ENCODE assay signal across 9 cellular contexts in the genomic region with DNA sequence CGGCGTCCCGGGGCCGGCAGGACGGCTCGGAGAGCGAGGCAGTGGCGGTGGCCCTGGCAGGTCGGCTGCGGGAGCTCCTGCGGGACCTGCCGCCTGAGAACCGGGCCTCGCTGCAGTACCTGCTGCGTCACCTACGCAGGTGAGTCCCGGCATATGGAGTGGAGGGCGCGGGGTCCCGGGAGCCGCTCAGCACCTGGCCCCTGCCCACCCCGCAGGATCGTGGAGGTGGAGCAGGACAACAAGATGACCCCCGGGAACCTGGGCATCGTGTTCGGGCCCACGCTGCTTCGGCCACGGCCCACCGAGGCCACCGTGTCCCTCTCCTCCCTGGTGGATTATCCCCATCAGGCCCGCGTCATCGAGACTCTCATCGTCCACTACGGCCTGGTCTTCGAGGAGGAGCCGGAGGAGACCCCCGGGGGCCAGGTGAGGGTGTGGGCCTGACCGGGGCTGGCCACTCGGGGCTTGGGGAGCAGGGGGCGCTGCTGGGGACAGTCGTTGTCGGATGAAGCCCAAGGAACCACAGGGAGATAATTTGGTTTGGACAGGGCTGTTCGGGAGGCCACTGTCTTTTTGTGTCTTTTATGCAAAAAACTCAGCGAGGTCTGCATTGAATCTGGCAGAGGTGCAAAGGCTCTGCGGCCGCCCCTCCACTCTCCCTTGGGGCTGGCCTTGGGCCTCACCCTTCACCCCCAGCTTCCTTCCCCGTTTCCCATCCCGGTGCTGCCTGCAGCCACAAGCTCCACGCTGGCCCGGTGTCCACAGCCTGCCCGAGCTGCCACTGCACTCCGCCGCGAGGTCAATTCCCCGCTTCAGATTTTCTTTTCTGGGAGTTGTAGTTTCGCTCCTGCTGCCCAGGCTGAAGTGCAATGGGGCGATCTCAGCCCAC. TPM values are rescaled to one million over a fixed set of nuclear protein-coding genes. Genes with fewer than 3 reads are reported as not detected.
A peak's percentile ranks its signal among the peaks of the same experiment; 100 is the strongest.
DNase-seq lines count a peak whose midpoint lies in the region; ATAC-seq, FAIRE-seq and TF ChIP-seq lines count a peak whose summit lies in the region.
"Had no signal": no experiment of that assay in that cellular context is flagged by ENCODE, and none has a peak within 500 bp of the region (broad histone marks: within the 10 kb centered on the region; RNA-seq: fewer than 3 reads in every experiment).

No MANE protein-coding gene starts in this region.

- H3K36me3 Mint-ChIP-seq in CD8-positive, alpha-beta memory T cell: peaks cover 0 to 77% (median 0%) of the 10 kb centered on the region in 3 donors

- peak overlapping the region in 1 of 7 donors; percentile 32 for H3K4me3 Mint-ChIP-seq in CD8-positive, alpha-beta memory T cell

- H3K79me2 ChIP-seq in endothelial cell of umbilical vein (ENCODE audit: control insufficient read depth, insufficient read depth, low read length): no peaks in the 10 kb centered on the region

- no peak for ATAC-seq in stimulated activated naive CD8-positive, alpha-beta T cell treated with anti-CD3 and anti-CD28 coated beads, Interleukin-15, Interleukin-2, amounts not matched to agents 100 U/mL and 50 U/mL, for 24 hours

- no peaks in the 10 kb centered on the region for H3K27me3 ChIP-seq in CD8-positive, alpha-beta memory T cell (ENCODE audit: insufficient read depth, low read length, poor library complexity, severe bottlenecking)
- no peaks in the 10 kb centered on the region for H3K27me3 ChIP-seq in HUES64 (ENCODE audit: insufficient read depth, low read length)
- no peaks in the 10 kb centered on the region for H3K27me3 ChIP-seq in endothelial cell of umbilical vein (ENCODE audit: control insufficient read depth in 2 of 2, insufficient read depth in 2 of 2, low read length in 2 of 2)

- H3K9me3 Mint-ChIP-seq in CD8-positive, alpha-beta memory T cell: no peaks in the 10 kb centered on the region
- H3K9me3 Mint-ChIP-seq: brain had no signal

- 91% methylated on average over 59 of the region's 59 CpGs for WGBS in HUES64

- no peak overlapping the region for H2AFZ ChIP-seq in endothelial cell of umbilical vein (ENCODE audit: low read depth, low read length)

- dilution Hi-C loops in endothelial cell of umbilical vein (cut with MboI; ENCODE audit: extremely low pct_ligation_motif_present, low sequenced_read_pairs): no loop called here

- no peaks in the 10 kb centered on the region for H3K9me1 ChIP-seq in endothelial cell of umbilical vein (replicated peaks; ENCODE audit: control insufficient read depth, extremely low read depth, insufficient read depth, low read length)

- no peak overlapping the region for H3K4me3 ChIP-seq in CD8-positive, alpha-beta memory T cell (ENCODE audit: low read length)
- H3K4me3 ChIP-seq in HUES64 (ENCODE audit: low read length) (peak overlapping the region; percentile 55; the same call in 1 of the 2 replicates), endothelial cell of umbilical vein (replicated peaks in 1 of 3; ENCODE audit: insufficient read depth in 1 of 3, low read depth in 1 of 3, low read length in 3 of 3) (no peak overlapping the region)

- H3K27ac ChIP-seq in CD8-positive, alpha-beta memory T cell (ENCODE audit: low read depth, low read length): no peak overlapping the region
- H3K27ac ChIP-seq in HUES64 (ENCODE audit: low read depth, low read length) (no peak overlapping the region), endothelial cell of umbilical vein (ENCODE audit: insufficient read depth, low read depth, low read length) (no peak overlapping the region)

- peak; percentile 18 for TF ChIP-seq POLR2A in endothelial cell of umbilical vein (IDR thresholded peaks at IDR 0.05; ENCODE audit: low read depth, low read length)

- H3K4me1 ChIP-seq in CD8-positive, alpha-beta memory T cell (ENCODE audit: insufficient read depth, low read length): peaks cover 69% of the 10 kb centered on the region
- H3K4me1 ChIP-seq in HUES64 (ENCODE audit: insufficient read depth, low read length): no peaks in the 10 kb centered on the region
- H3K4me1 ChIP-seq in endothelial cell of umbilical vein (ENCODE audit: control insufficient read depth, extremely low read depth, insufficient read depth, low read length): no peaks in the 10 kb centered on the region

- no peaks in the 10 kb centered on the region for H3K9me3 ChIP-seq in CD8-positive, alpha-beta memory T cell (ENCODE audit: low read length)
- no peaks in the 10 kb centered on the region for H3K9me3 ChIP-seq in HUES64 (ENCODE audit: insufficient read depth, low read depth, low read length)
- no peaks in the 10 kb centered on the region for H3K9me3 ChIP-seq in endothelial cell of umbilical vein (replicated peaks; ENCODE audit: control insufficient read depth, insufficient read depth, low read length)

- H3K9ac ChIP-seq in HUES64 (ENCODE audit: low read depth, low read length) (no peak overlapping the region), endothelial cell of umbilical vein (replicated peaks; ENCODE audit: extremely low read depth, insufficient read depth, low read length) (no peak overlapping the region)

- intact Hi-C loops in endothelial cell of umbilical vein (cut with micrococcal nuclease): no loop called here
- intact Hi-C loops in posterior vena cava (cut with DNase I): loop anchor here in 1 of 2 donors (5.0 kb wide), 1 partner anchor 36 kb away; no protein-coding TSS in a partner anchor

- peaks cover 33 to 73% (median 39%) of the 10 kb centered on the region in 3 donors for H3K4me1 Mint-ChIP-seq in CD8-positive, alpha-beta memory T cell
- H3K4me1 Mint-ChIP-seq: brain had no signal

- H3K27me3 Mint-ChIP-seq in CD8-positive, alpha-beta memory T cell: peaks cover 0 to 5% of the 10 kb centered on the region in 2 donors
- H3K27me3 Mint-ChIP-seq: brain had no signal

- TF ChIP-seq CTCF in endothelial cell of umbilical vein (IDR thresholded peaks at IDR 0.05; ENCODE audit: extremely low read depth in 1 of 2, insufficient read depth in 1 of 2, low read depth in 1 of 2, low read length in 2 of 2): no peak

- no TSS peak for BruUV-seq in endothelial cell of umbilical vein (replicated peaks; lab: Mats Ljungman, UMichigan)

- CTCF ChIA-PET in CD8-positive, alpha-beta memory T cell (lab: Charles Lee): interaction anchor here (0.8 to 18.7 kb wide), 9 partner anchors 7 to 63 kb away, joined by 3 to 264 read pairs (median 5); partner anchors contain the start of gene ARHGAP45
- CTCF ChIA-PET in endothelial cell of umbilical vein (lab: Charles Lee): interaction anchor here (1.2 to 3.7 kb wide), 3 partner anchors 10 to 30 kb away, joined by 3 to 14 read pairs (median 7); no protein-coding TSS in a partner anchor

- peaks cover 61% of the 10 kb centered on the region for H3K36me3 ChIP-seq in CD8-positive, alpha-beta memory T cell (ENCODE audit: insufficient read depth, low read length)
- H3K36me3 ChIP-seq in HUES64 (ENCODE audit: insufficient read depth, low read length) (peaks cover 53% of the 10 kb centered on the region), endothelial cell of umbilical vein (ENCODE audit: control insufficient read depth in 2 of 2, extremely low read depth in 1 of 2, insufficient read depth in 2 of 2, low read length in 2 of 2) (peaks cover 3 to 5% of the 10 kb centered on the region in 2 experiments)

- POLR2A ChIA-PET in CD8-positive, alpha-beta memory T cell (lab: Charles Lee): interaction anchor here (0.6 to 18.2 kb wide), 6 partner anchors 7 to 169 kb away, joined by 3 to 737 read pairs (median 16); partner anchors contain the start of genes ARHGAP45 and CNN2
- POLR2A ChIA-PET in endothelial cell of umbilical vein (lab: Charles Lee): interaction anchor here (0.8 to 1.0 kb wide), 2 partner anchors 21 to 55 kb away, joined by 3 to 5 read pairs; partner anchors contain the start of gene GPX4

- no peak overlapping the region for H3K4me2 ChIP-seq in endothelial cell of umbilical vein (ENCODE audit: insufficient read depth, low read length)

- H4K20me1 ChIP-seq in endothelial cell of umbilical vein (replicated peaks; ENCODE audit: control insufficient read depth, extremely low read depth, insufficient read depth, low read length): no peaks in the 10 kb centered on the region

- H3K27ac Mint-ChIP-seq in CD8-positive, alpha-beta memory T cell: peak overlapping the region in 5 of 8 donors; percentile 17 to 91 (median 74)
- H3K27ac Mint-ChIP-seq: brain had no signal

- FAIRE-seq in endothelial cell of umbilical vein (lab: Jason Lieb, UNC): no peak

- DNase-seq in CD8-positive, alpha-beta memory T cell: peak in 1 of 5 donors; percentile 15
- DNase-seq in endothelial cell of umbilical vein (ENCODE audit: low read depth, low spot score): no peak
- DNase-seq in posterior vena cava (ENCODE audit: low spot score): peak; percentile 74
- DNase-seq in stimulated activated naive CD8-positive, alpha-beta T cell treated with anti-CD3 and anti-CD28 coated beads, Interleukin-15, Interleukin-2, amounts not matched to agents 100 U/mL and 50 U/mL, for 24 hours: no peak
- DNase-seq in NCI-H345 (lab: John Stamatoyannopoulos, UW): no peak
- DNase-seq in NCI-H1105 (lab: John Stamatoyannopoulos, UW): no peak
- DNase-seq: NCI-H1694 had no signal

RNA-seq across cellular contexts. Expression of gene POLR2E, which starts 12.0 kb away (rescaled TPM):
- total RNA-seq in CD8-positive, alpha-beta memory T cell: 100 to 1,000 TPM; 270 to 278 TPM
- polyA plus RNA-seq in CD8-positive, alpha-beta memory T cell: 249 TPM
- polyA plus RNA-seq in HUES64 (2013, experiment 1 of 2): 184 TPM
- polyA plus RNA-seq in HUES64 (2013, experiment 2 of 2): 182 TPM
- total RNA-seq in endothelial cell of umbilical vein (252 and 272 TPM in 2 replicates), posterior vena cava (100 to 1,000 TPM in 1 of 2 donors, 10 to 100 TPM in 1; 89.9 to 105 TPM)
- 344 and 394 TPM in 2 replicates for polyA plus RNA-seq in endothelial cell of umbilical vein
- 254 and 274 TPM in 2 replicates for polyA plus RNA-seq in endothelial cell of umbilical vein (2011; cell fraction: cytosol; rRNA removed)
- polyA plus RNA-seq in endothelial cell of umbilical vein (2011; cell fraction: nucleus; rRNA removed): 109 and 111 TPM in 2 replicates
- 277 and 310 TPM in 2 replicates for polyA plus RNA-seq in endothelial cell of umbilical vein (2012)
- 122 and 222 TPM in 2 replicates for polyA minus RNA-seq in endothelial cell of umbilical vein
- polyA minus RNA-seq in endothelial cell of umbilical vein (2011; cell fraction: cytosol; rRNA and poly(A)+ RNA removed): 139 TPM
- 26.3 and 52.1 TPM in 2 replicates for polyA minus RNA-seq in endothelial cell of umbilical vein (2011; cell fraction: nucleus; rRNA and poly(A)+ RNA removed)

RNA-seq across cellular contexts. Expression of gene ARHGAP45, which starts 16.2 kb away (rescaled TPM):
- total RNA-seq in CD8-positive, alpha-beta memory T cell: 100 to 1,000 TPM; 212 to 220 TPM
- 478 TPM for polyA plus RNA-seq in CD8-positive, alpha-beta memory T cell
- polyA plus RNA-seq in HUES64 (2013, experiment 1 of 2): 10.3 TPM
- polyA plus RNA-seq in HUES64 (2013, experiment 2 of 2): 13.8 TPM
- total RNA-seq in endothelial cell of umbilical vein (10.4 and 12.5 TPM in 2 replicates), posterior vena cava (10 to 100 TPM in 1 of 2 donors, 1 to 10 TPM in 1; 10.0 to 26.8 TPM)
- 6.9 and 7.5 TPM in 2 replicates for polyA plus RNA-seq in endothelial cell of umbilical vein
- polyA plus RNA-seq in endothelial cell of umbilical vein (2011; cell fraction: cytosol; rRNA removed): 4.0 and 4.3 TPM in 2 replicates
- 7.1 and 9.4 TPM in 2 replicates for polyA plus RNA-seq in endothelial cell of umbilical vein (2011; cell fraction: nucleus; rRNA removed)
- polyA plus RNA-seq in endothelial cell of umbilical vein (2012): 8.3 TPM in 2 replicates
- 3.2 and 4.9 TPM in 2 replicates for polyA minus RNA-seq in endothelial cell of umbilical vein
- 22.9 TPM for polyA minus RNA-seq in endothelial cell of umbilical vein (2011; cell fraction: cytosol; rRNA and poly(A)+ RNA removed)
- polyA minus RNA-seq in endothelial cell of umbilical vein (2011; cell fraction: nucleus; rRNA and poly(A)+ RNA removed): 1.6 and 4.6 TPM in 2 replicates

RNA-seq across cellular contexts. Expression of gene GPX4, which starts 20.6 kb away (rescaled TPM):
- total RNA-seq in CD8-positive, alpha-beta memory T cell: 100 to 1,000 TPM; 222 TPM
- polyA plus RNA-seq in CD8-positive, alpha-beta memory T cell: 373 TPM
- 361 TPM for polyA plus RNA-seq in HUES64 (2013, experiment 1 of 2)
- polyA plus RNA-seq in HUES64 (2013, experiment 2 of 2): 387 TPM
- total RNA-seq in endothelial cell of umbilical vein (445 and 469 TPM in 2 replicates), posterior vena cava (100 to 1,000 TPM; 176 to 193 TPM)
- 1,136 and 1,398 TPM in 2 replicates for polyA plus RNA-seq in endothelial cell of umbilical vein
- polyA plus RNA-seq in endothelial cell of umbilical vein (2011; cell fraction: cytosol; rRNA removed): 825 and 1,039 TPM in 2 replicates
- polyA plus RNA-seq in endothelial cell of umbilical vein (2011; cell fraction: nucleus; rRNA removed): 456 and 562 TPM in 2 replicates
- polyA plus RNA-seq in endothelial cell of umbilical vein (2012): 559 and 749 TPM in 2 replicates
- 420 and 486 TPM in 2 replicates for polyA minus RNA-seq in endothelial cell of umbilical vein
- polyA minus RNA-seq in endothelial cell of umbilical vein (2011; cell fraction: cytosol; rRNA and poly(A)+ RNA removed): 218 TPM
- polyA minus RNA-seq in endothelial cell of umbilical vein (2011; cell fraction: nucleus; rRNA and poly(A)+ RNA removed): 51.2 and 82.1 TPM in 2 replicates

RNA-seq across cellular contexts. Expression of gene ABCA7, which starts 43.3 kb away (rescaled TPM):
- total RNA-seq in CD8-positive, alpha-beta memory T cell: 10 to 100 TPM; 33.8 to 39.5 TPM
- polyA plus RNA-seq in CD8-positive, alpha-beta memory T cell: 14.1 TPM
- 5.0 TPM for polyA plus RNA-seq in HUES64 (2013, experiment 1 of 2)
- 7.0 TPM for polyA plus RNA-seq in HUES64 (2013, experiment 2 of 2)
- 9.8 and 11.0 TPM in 2 replicates for total RNA-seq in endothelial cell of umbilical vein
- 4.9 and 5.7 TPM in 2 replicates for polyA plus RNA-seq in endothelial cell of umbilical vein
- 1.7 and 2.9 TPM in 2 replicates for polyA plus RNA-seq in endothelial cell of umbilical vein (2011; cell fraction: cytosol; rRNA removed)
- 25.2 and 29.3 TPM in 2 replicates for polyA plus RNA-seq in endothelial cell of umbilical vein (2011; cell fraction: nucleus; rRNA removed)
- 5.0 and 7.1 TPM in 2 replicates for polyA plus RNA-seq in endothelial cell of umbilical vein (2012)
- 4.2 and 7.0 TPM in 2 replicates for polyA minus RNA-seq in endothelial cell of umbilical vein
- polyA minus RNA-seq in endothelial cell of umbilical vein (2011; cell fraction: cytosol; rRNA and poly(A)+ RNA removed): 15.1 TPM
- 7.5 and 13.3 TPM in 2 replicates for polyA minus RNA-seq in endothelial cell of umbilical vein (2011; cell fraction: nucleus; rRNA and poly(A)+ RNA removed)
- 1 to 10 TPM; 4.0 to 4.4 TPM for total RNA-seq in posterior vena cava

RNA-seq across cellular contexts. Expression of gene CNN2, which starts 56.8 kb away (rescaled TPM):
- total RNA-seq in CD8-positive, alpha-beta memory T cell: 10 to 100 TPM; 78.1 to 78.9 TPM
- 792 TPM for polyA plus RNA-seq in CD8-positive, alpha-beta memory T cell
- 281 TPM for polyA plus RNA-seq in HUES64 (2013, experiment 1 of 2)
- polyA plus RNA-seq in HUES64 (2013, experiment 2 of 2): 262 TPM
- 280 and 286 TPM in 2 replicates for total RNA-seq in endothelial cell of umbilical vein
- polyA plus RNA-seq in endothelial cell of umbilical vein: 185 and 207 TPM in 2 replicates
- polyA plus RNA-seq in endothelial cell of umbilical vein (2011; cell fraction: cytosol; rRNA removed): 229 and 243 TPM in 2 replicates
- 142 and 181 TPM in 2 replicates for polyA plus RNA-seq in endothelial cell of umbilical vein (2011; cell fraction: nucleus; rRNA removed)
- 136 and 160 TPM in 2 replicates for polyA plus RNA-seq in endothelial cell of umbilical vein (2012)
- 234 and 253 TPM in 2 replicates for polyA minus RNA-seq in endothelial cell of umbilical vein
- polyA minus RNA-seq in endothelial cell of umbilical vein (2011; cell fraction: cytosol; rRNA and poly(A)+ RNA removed): 88.5 TPM
- polyA minus RNA-seq in endothelial cell of umbilical vein (2011; cell fraction: nucleus; rRNA and poly(A)+ RNA removed): 55.9 and 80.4 TPM in 2 replicates
- total RNA-seq in posterior vena cava: 100 to 1,000 TPM in 1 of 2 donors, 10 to 100 TPM in 1; 94.7 to 136 TPM

Comparison
In these comparisons a context has a peak if more than half of its experiments do, and no peak if none do; other contexts are left out.
1. RNA of gene ARHGAP45, which starts 16.2 kb away (total RNA-seq): 212 to 220 TPM in CD8-positive, alpha-beta memory T cell; 10.0 to 26.8 TPM in posterior vena cava and 10.4 to 12.5 TPM in endothelial cell of umbilical vein; every median in the first group is over 4 times any median in the second.